8 cellular contexts compared by ENCODE assay signal in the genomic region with DNA sequence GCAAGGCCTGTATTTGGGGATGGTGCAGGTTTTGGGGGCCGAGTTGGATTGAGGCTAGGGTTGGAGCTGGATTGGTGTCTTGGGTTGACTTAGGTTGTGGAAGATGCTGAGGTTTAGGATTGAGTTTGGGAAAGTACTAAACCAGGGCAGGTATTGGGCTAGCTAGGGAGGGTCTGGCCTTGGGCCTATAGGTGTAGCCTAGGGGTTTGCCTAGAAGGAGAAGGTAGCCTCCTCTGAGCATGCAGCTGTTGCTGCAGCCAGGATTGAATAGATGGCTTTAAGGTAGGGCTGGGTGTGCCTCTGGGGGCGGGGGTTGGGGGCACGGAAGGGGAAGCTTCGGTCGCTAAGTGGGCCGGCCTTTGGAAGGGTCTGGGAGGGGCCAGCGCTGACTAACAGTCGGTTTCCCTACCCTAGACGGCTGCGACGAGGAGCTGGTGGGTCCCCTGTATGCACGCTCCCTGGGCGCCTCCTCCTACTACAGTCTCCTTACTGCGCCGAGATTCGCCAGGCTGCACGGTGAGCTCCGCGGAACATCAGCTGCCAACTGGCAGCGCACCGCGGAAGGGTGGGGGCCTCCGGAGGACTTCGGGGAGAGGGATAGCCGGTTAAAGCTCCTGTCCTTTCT. TPM values are rescaled to one million over a fixed set of nuclear protein-coding genes. Genes with fewer than 3 reads are reported as not detected.
DNase-seq lines count a peak whose midpoint lies in the region; ATAC-seq and TF ChIP-seq lines count a peak whose summit lies in the region.

No MANE protein-coding gene starts in this region.

- H3K4me1 Mint-ChIP-seq in CD4-positive, alpha-beta T cell (ENCODE audit: low read depth), result peaks cover 50% of the 10 kb centered on the region
- peaks cover 43% of the 10 kb centered on the region for H3K4me1 Mint-ChIP-seq in neural crest cell

- no peak for DNase-seq in CD4-positive, alpha-beta T cell
- peak; percentile 14 to 68 for DNase-seq in NCI-H526 (lab: John Stamatoyannopoulos, UW)
- DNase-seq in neural crest cell (ENCODE audit: low read depth, low spot score), result no peak
- DNase-seq in inferior parietal cortex (ENCODE audit: extremely low spot score), result no peak
- DNase-seq in NCI-H1092 treated with DMSO at 0.1 percent for 48 hours (lab: John Stamatoyannopoulos, UW), result no peak
- DNase-seq in erythroblast (lab: John Stamatoyannopoulos, UW), result no peak

- peaks cover 31% of the 10 kb centered on the region for H3K27me3 ChIP-seq in CD4-positive, alpha-beta T cell (ENCODE audit: control insufficient read depth, insufficient read depth, low read length)

- H3K4me3 Mint-ChIP-seq in CD4-positive, alpha-beta T cell, result peak overlapping the region; percentile 78
- peak overlapping the region; percentile 91 for H3K4me3 Mint-ChIP-seq in neural crest cell

- ATAC-seq in CD4-positive, alpha-beta T cell (ENCODE audit: poor library complexity), result no peak
- ATAC-seq in esophagus mucosa (peak; percentile 5), HG03159 (IDR thresholded peaks at IDR 0.05; ENCODE audit: unreplicated experiment) (no peak)

- no peaks in the 10 kb centered on the region for H3K36me3 Mint-ChIP-seq in CD4-positive, alpha-beta T cell (ENCODE audit: low read depth)
- H3K36me3 Mint-ChIP-seq in neural crest cell (ENCODE audit: low read depth), result peaks cover 7% of the 10 kb centered on the region

- no peak overlapping the region for H3K27ac ChIP-seq in CD4-positive, alpha-beta T cell (ENCODE audit: low read depth, low read length)

- no peaks in the 10 kb centered on the region for H3K9me3 Mint-ChIP-seq in CD4-positive, alpha-beta T cell
- H3K9me3 Mint-ChIP-seq in neural crest cell, result no peaks in the 10 kb centered on the region

- no peak for TF ChIP-seq CTCF in CD4-positive, alpha-beta T cell (IDR thresholded peaks at IDR 0.05)
- no peak for TF ChIP-seq CTCF in neural crest cell (conservative IDR thresholded peaks at IDR 0.05)

- no peak overlapping the region for H3K27ac Mint-ChIP-seq in CD4-positive, alpha-beta T cell
- no peak overlapping the region for H3K27ac Mint-ChIP-seq in neural crest cell (ENCODE audit: unreplicated experiment)

- intact Hi-C loops in CD4-positive, alpha-beta T cell (cut with DNase I, micrococcal nuclease), result loop anchor here in 1 of 2 experiments (5.0 kb wide), 1 partner anchor 59 kb away; no protein-coding TSS in a partner anchor

- H3K27me3 Mint-ChIP-seq in CD4-positive, alpha-beta T cell, result peaks cover 49% of the 10 kb centered on the region
- H3K27me3 Mint-ChIP-seq in neural crest cell (ENCODE audit: low read depth), result peaks cover 5% of the 10 kb centered on the region

- TF ChIP-seq POLR2A in erythroblast (IDR thresholded peaks at IDR 0.05; ENCODE audit: low read length), result no peak

- no peaks in the 10 kb centered on the region for H3K9me3 ChIP-seq in CD4-positive, alpha-beta T cell (ENCODE audit: control insufficient read depth, low read length)

- CTCF ChIA-PET in CD4-positive, alpha-beta T cell (lab: Charles Lee), result interaction anchor here (1.0 to 2.0 kb wide), 2 partner anchors 9 to 105 kb away, joined by 3 to 10 read pairs; a partner anchor contains a TSS

- POLR2A ChIA-PET in CD4-positive, alpha-beta T cell (lab: Charles Lee), result interaction anchor here (0.7 to 1.4 kb wide), 4 partner anchors 12 to 78 kb away, joined by 3 to 6 read pairs (median 4); a partner anchor contains a TSS

RNA-seq across cellular contexts. Expression of a gene that starts 1.2 kb away (rescaled TPM):
- 1 to 10 TPM; 4.4 to 4.5 TPM for total RNA-seq in CD4-positive, alpha-beta T cell
- 1.3 TPM for total RNA-seq in esophagus mucosa
- 17.0 and 19.4 TPM in 2 replicates for total RNA-seq in neural crest cell

RNA-seq across cellular contexts. Expression of a gene that starts 1.9 kb away (rescaled TPM):
- total RNA-seq in CD4-positive, alpha-beta T cell, result 1 to 10 TPM; 1.5 to 2.4 TPM
- total RNA-seq in esophagus mucosa, result not detected
- total RNA-seq in neural crest cell, result 0.68 TPM in 2 replicates

RNA-seq across cellular contexts. Expression of a gene that starts 6.7 kb away (rescaled TPM):
- 1 to 10 TPM in 1 of 2 experiments, under 1 TPM in 1; 0.60 to 1.1 TPM for total RNA-seq in CD4-positive, alpha-beta T cell
- total RNA-seq in esophagus mucosa (49.6 TPM), neural crest cell (16.4 and 20.8 TPM in 2 replicates)

RNA-seq across cellular contexts. Expression of a gene that starts 24.4 kb away (rescaled TPM):
- total RNA-seq in CD4-positive, alpha-beta T cell, result 1 to 10 TPM; 9.0 to 9.7 TPM
- total RNA-seq in esophagus mucosa (7.3 TPM), neural crest cell (18.7 and 20.7 TPM in 2 replicates)

Comparison
In these comparisons a context has a peak if more than half of its experiments do, and no peak if none do; other contexts are left out.
1. DNase-seq: peak in NCI-H526 (2 of 2); none in CD4-positive, alpha-beta T cell (0 of 10), neural crest cell (single experiment), inferior parietal cortex (single experiment), NCI-H1092 treated with DMSO at 0.1 percent for 48 hours (single experiment) and erythroblast (0 of 2).